In genomic region chr6:125274935-125275334, GRCh38 we compare ENCODE assay signal across 1 cellular context.
TF ChIP-seq lines count a peak whose summit lies in the region.

No MANE protein-coding gene starts in this region.

TF ChIP-seq in K562, 482 proteins besides CTCF, POLR2A, EP300 and RAD21:
- peak; percentile 32; the same call in 1 of the 2 replicates for TF ChIP-seq RFX1 (IDR thresholded peaks at IDR 0.05)
- no peak for TF ChIP-seq GTF3C2 (IDR thresholded peaks at IDR 0.05; ENCODE audit: borderline replicate concordance, extremely low read depth, insufficient read length)
